9 cellular contexts compared by ENCODE assay signal in the genomic region with DNA sequence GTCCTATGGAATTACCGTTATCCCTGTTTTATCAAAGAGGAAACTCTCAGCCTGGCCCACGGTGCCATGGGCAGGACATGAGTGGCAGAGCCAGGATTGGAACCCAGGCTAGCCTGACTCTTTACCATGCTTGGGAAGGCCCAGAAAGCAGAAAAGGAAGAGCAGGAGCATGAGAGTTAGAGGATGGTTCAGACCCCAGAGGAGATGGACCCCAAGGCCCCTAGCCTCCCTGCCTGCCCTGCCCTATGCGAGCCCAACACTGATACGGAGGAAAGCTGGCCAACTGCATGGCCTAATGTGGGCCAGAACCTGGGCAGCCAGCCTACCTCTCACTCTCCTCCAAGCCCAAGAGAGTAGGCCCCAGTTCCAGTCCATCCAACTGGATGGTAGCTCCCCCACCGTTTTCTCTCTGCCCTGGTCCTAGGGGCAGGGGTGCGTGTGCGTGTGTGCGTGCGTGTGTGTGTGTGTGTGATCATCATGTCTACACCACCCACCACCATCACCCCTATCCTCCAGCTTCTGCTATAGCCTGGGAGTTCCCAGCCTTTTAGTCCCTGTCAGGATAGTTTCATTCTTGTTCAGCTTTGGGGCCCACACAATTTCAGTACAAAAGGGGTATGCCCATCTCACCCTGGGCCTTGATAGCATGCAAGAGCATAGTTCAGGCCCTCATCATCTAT. TPM values are rescaled to one million over a fixed set of nuclear protein-coding genes. Genes with fewer than 3 reads are reported as not detected.
DNase-seq lines count a peak whose midpoint lies in the region; ATAC-seq and TF ChIP-seq lines count a peak whose summit lies in the region.
"Had no signal": no experiment of that assay in that cellular context is flagged by ENCODE, and none has a peak within 500 bp of the region (broad histone marks: within the 10 kb centered on the region; RNA-seq: fewer than 3 reads in every experiment).

No MANE protein-coding gene starts in this region.

- H3K9me2 ChIP-seq in GM23248 (ENCODE audit: insufficient read depth), result no peaks in the 10 kb centered on the region

- H3K36me3 ChIP-seq in BLaER1, result no peaks in the 10 kb centered on the region
- H3K36me3 ChIP-seq in GM23248 (ENCODE audit: low read depth), result no peaks in the 10 kb centered on the region
- H3K36me3 ChIP-seq in ascending aorta, result no peaks in the 10 kb centered on the region
- no peaks in the 10 kb centered on the region for H3K36me3 ChIP-seq in parathyroid adenoma (ENCODE audit: control insufficient read depth, insufficient read depth, low read length)

- TF ChIP-seq CTCF in ascending aorta (IDR thresholded peaks at IDR 0.05) (no peak), parathyroid adenoma (IDR thresholded peaks at IDR 0.05) (no peak)

- H3K4me3 ChIP-seq in BLaER1, result no peak overlapping the region
- H3K4me3 ChIP-seq in GM23248, result no peak overlapping the region
- H3K4me3 ChIP-seq in ascending aorta, result no peak overlapping the region
- no peak overlapping the region for H3K4me3 ChIP-seq in parathyroid adenoma (ENCODE audit: low read depth, low read length)

- H3K9me3 ChIP-seq in BLaER1 (no peaks in the 10 kb centered on the region), GM23248 (ENCODE audit: low read depth) (no peaks in the 10 kb centered on the region), ascending aorta (no peaks in the 10 kb centered on the region), parathyroid adenoma (ENCODE audit: control insufficient read depth, low read length) (no peaks in the 10 kb centered on the region)

- in situ Hi-C loops in GM23248 (cut with MboI), result loop anchor here (5.0 to 10.0 kb wide), 2 partner anchors 35 to 127 kb away; no protein-coding TSS in a partner anchor

- peaks cover 14% of the 10 kb centered on the region; the same call in 1 of the 2 replicates for H3K79me2 ChIP-seq in GM23248 (ENCODE audit: insufficient read depth)
- no peaks in the 10 kb centered on the region for H3K79me2 ChIP-seq in parathyroid adenoma

- H3K27me3 ChIP-seq in BLaER1 (peaks cover 10% of the 10 kb centered on the region; the same call in 1 of the 2 replicates), GM23248 (replicated peaks; ENCODE audit: insufficient read depth) (no peaks in the 10 kb centered on the region), ascending aorta (no peaks in the 10 kb centered on the region), parathyroid adenoma (ENCODE audit: control insufficient read depth, insufficient read depth, low read length) (no peaks in the 10 kb centered on the region)

- H2AFZ ChIP-seq in GM23248 (no peak overlapping the region), parathyroid adenoma (no peak overlapping the region)

- H3K4me2 ChIP-seq in BLaER1, result peak overlapping the region; percentile 77
- no peak overlapping the region for H3K4me2 ChIP-seq in GM23248 (ENCODE audit: unreplicated experiment)
- no peak overlapping the region for H3K4me2 ChIP-seq in parathyroid adenoma (ENCODE audit: low read length)

- H3F3A ChIP-seq in GM23248 (ENCODE audit: insufficient read depth), result peaks cover 7% of the 10 kb centered on the region; the same call in 1 of the 2 replicates

- ATAC-seq in HG02610 (IDR thresholded peaks at IDR 0.05; ENCODE audit: unreplicated experiment), result no peak
- ATAC-seq in HG02852 (IDR thresholded peaks at IDR 0.05; ENCODE audit: unreplicated experiment), result no peak

- intact Hi-C loops in ascending aorta (cut with DNase I), result loop anchor here (1.0 to 5.0 kb wide), 3 partner anchors 18 to 115 kb away; a partner anchor contains a TSS

- H3K27ac ChIP-seq in BLaER1, result no peak overlapping the region
- peak overlapping the region; percentile 82 for H3K27ac ChIP-seq in GM23248
- peak overlapping the region; percentile 93 to 96 for H3K27ac ChIP-seq in ascending aorta
- H3K27ac ChIP-seq in parathyroid adenoma, result peak overlapping the region; percentile 29

- H3K9ac ChIP-seq in BLaER1, result no peak overlapping the region; the same call in 1 of the 2 replicates
- H3K9ac ChIP-seq in GM23248, result peak overlapping the region; percentile 81
- H3K9ac ChIP-seq in parathyroid adenoma, result no peak overlapping the region

- DNase-seq in GM23248 (no peak), ascending aorta (ENCODE audit: low spot score in 2 of 2) (no peak), cerebellar cortex (ENCODE audit: low spot score) (no peak), NCI-H774 (lab: John Stamatoyannopoulos, UW) (no peak)
- DNase-seq: HCEC 1CT had no signal

- H4K20me1 ChIP-seq in BLaER1 (peaks cover 81% of the 10 kb centered on the region), GM23248 (ENCODE audit: insufficient read depth) (no peaks in the 10 kb centered on the region)

- H3K4me1 ChIP-seq in BLaER1 (peaks cover 41% of the 10 kb centered on the region), GM23248 (ENCODE audit: insufficient read depth) (peaks cover 23% of the 10 kb centered on the region), ascending aorta (peaks cover 20 to 33% of the 10 kb centered on the region in 2 donors), parathyroid adenoma (no peaks in the 10 kb centered on the region)

- WGBS in GM23248 (ENCODE audit: low coverage in 1 of 2, low lambda C conversion rate in 2 of 2, missing lambda C conversion rate in 2 of 2), 2 experiments, result 95 to 97% methylated on average over 9 of the region's 9 CpGs

RNA-seq across cellular contexts. Expression of a gene that starts 15.4 kb away (rescaled TPM):
- 0.13 and 0.22 TPM in 2 replicates for total RNA-seq in GM23248 (2014; rRNA removed; shearing (Covaris generic))
- 0.05 TPM in 2 replicates for polyA plus RNA-seq in GM23248 (2016; fragmentation: Nextera tagmentation; extraction: Ambion mirVana)
- total RNA-seq in ascending aorta, result 1.3 TPM

RNA-seq across cellular contexts. Expression of a gene that starts 16.9 kb away (rescaled TPM):
- total RNA-seq in GM23248 (2014; rRNA removed; shearing (Covaris generic)), result 1,219 and 1,322 TPM in 2 replicates
- 1,230 and 1,270 TPM in 2 replicates for polyA plus RNA-seq in GM23248 (2016; fragmentation: Nextera tagmentation; extraction: Ambion mirVana)
- total RNA-seq in ascending aorta, result 783 TPM

RNA-seq across cellular contexts. Expression of a gene that starts 36.7 kb away (rescaled TPM):
- not detected in 2 replicates for total RNA-seq in GM23248 (2014; rRNA removed; shearing (Covaris generic))
- not detected in 2 replicates for polyA plus RNA-seq in GM23248 (2016; fragmentation: Nextera tagmentation; extraction: Ambion mirVana)
- not detected for total RNA-seq in ascending aorta

RNA-seq across cellular contexts. Expression of a gene that starts 43.1 kb away (rescaled TPM):
- 41.3 and 52.7 TPM in 2 replicates for total RNA-seq in GM23248 (2014; rRNA removed; shearing (Covaris generic))
- polyA plus RNA-seq in GM23248 (2016; fragmentation: Nextera tagmentation; extraction: Ambion mirVana), result 140 and 143 TPM in 2 replicates
- total RNA-seq in ascending aorta, result 43.9 TPM

RNA-seq across cellular contexts. Expression of a gene that starts 44.0 kb away (rescaled TPM):
- total RNA-seq in GM23248 (2014; rRNA removed; shearing (Covaris generic)), result 18.4 and 19.0 TPM in 2 replicates
- polyA plus RNA-seq in GM23248 (2016; fragmentation: Nextera tagmentation; extraction: Ambion mirVana), result 9.9 and 10.6 TPM in 2 replicates
- 28.7 TPM for total RNA-seq in ascending aorta
